Comparison of ENCODE assay signal across 1 cellular context in genomic region chr6:54493138-54493537, GRCh38.
TF ChIP-seq lines count a peak whose summit lies in the region.

No MANE protein-coding gene starts in this region.

TF ChIP-seq in SK-N-SH treated with all-trans-retinoic acid at 6 μM for 48 hours, 23 proteins besides CTCF, POLR2A, EP300 and RAD21 (continued from another document):
- TF ChIP-seq TSHZ2 (CRISPR knock-in tag; IDR thresholded peaks at IDR 0.05), result no peak
- TF ChIP-seq ZFP3 (CRISPR knock-in tag; IDR thresholded peaks at IDR 0.05), result no peak
- no peak for TF ChIP-seq ZNF70 (CRISPR knock-in tag; IDR thresholded peaks at IDR 0.05)
- TF ChIP-seq GLIS3 (CRISPR knock-in tag; IDR thresholded peaks at IDR 0.05), result no peak
- TF ChIP-seq ZC3H10 (CRISPR knock-in tag; IDR thresholded peaks at IDR 0.05), result no peak
- TF ChIP-seq CSDC2 (CRISPR knock-in tag; IDR thresholded peaks at IDR 0.05), result no peak
- no peak for TF ChIP-seq ISL1 (CRISPR knock-in tag; IDR thresholded peaks at IDR 0.05)
TF ChIP-seq in SK-N-SH treated with all-trans-retinoic acid at 6 μM for 48 hours: peak in this region for 0.
